In genomic region chr2:134338180-134338579, GRCh38 we compare ENCODE assay signal across 30 cellular contexts.
DNase-seq lines count a peak whose midpoint lies in the region; ATAC-seq and TF ChIP-seq lines count a peak whose summit lies in the region.
"Had no signal": no experiment of that assay in that cellular context is flagged by ENCODE, and none has a peak within 500 bp of the region (broad histone marks: within the 10 kb centered on the region; RNA-seq: fewer than 3 reads in every experiment).

No MANE protein-coding gene starts in this region.

- H3K27me3 ChIP-seq in adipocyte (replicated peaks; ENCODE audit: control insufficient read depth, insufficient read depth, low read length) (no peaks in the 10 kb centered on the region), left lung (no peaks in the 10 kb centered on the region)
- H3K27me3 ChIP-seq: adrenal gland, body of pancreas, foreskin keratinocyte, heart left ventricle, testis had no signal

- H3K9ac ChIP-seq in adipocyte (ENCODE audit: low read length): peak overlapping the region; percentile 15

- H3K4me3 Mint-ChIP-seq in activated naive CD8-positive, alpha-beta T cell treated with anti-CD3 and anti-CD28 coated beads for 36 hours: no peak overlapping the region
- H3K4me3 Mint-ChIP-seq: activated T-cell treated with anti-CD3 and anti-CD28 coated beads, Interleukin-2, amount 50 U/mL, for 24 hours; CD8-positive, alpha-beta memory T cell had no signal

- intact Hi-C loops in Right ventricle myocardium inferior (cut with DNase I) (no loop called here), cardiac septum (cut with DNase I) (no loop called here), left lung (cut with DNase I) (no loop called here)

- H3K9me3 ChIP-seq in adipocyte (ENCODE audit: control insufficient read depth, low read length): no peaks in the 10 kb centered on the region
- no peaks in the 10 kb centered on the region for H3K9me3 ChIP-seq in left lung
- H3K9me3 ChIP-seq: adrenal gland, body of pancreas, heart left ventricle, psoas muscle, testis had no signal

- H3K9me3 Mint-ChIP-seq in activated naive CD8-positive, alpha-beta T cell treated with anti-CD3 and anti-CD28 coated beads for 36 hours: no peaks in the 10 kb centered on the region
- H3K9me3 Mint-ChIP-seq: activated T-cell treated with anti-CD3 and anti-CD28 coated beads, Interleukin-2, amount 50 U/mL, for 24 hours; CD8-positive, alpha-beta memory T cell had no signal

- H3K4me3 ChIP-seq in adipocyte (ENCODE audit: low read length) (peak overlapping the region; percentile 38), left lung (no peak overlapping the region)
- H3K4me3 ChIP-seq: adrenal gland, body of pancreas, heart left ventricle, psoas muscle, testis had no signal

- DNase-seq in Right ventricle myocardium inferior (ENCODE audit: missing footprints): no peak
- no peak for DNase-seq in cardiac septum (ENCODE audit: low spot score)
- no peak for DNase-seq in adipocyte (ENCODE audit: low read depth)
- DNase-seq in left lung: no peak
- DNase-seq in NCI-H1048 (lab: John Stamatoyannopoulos, UW): no peak
- DNase-seq in activated naive CD8-positive, alpha-beta T cell treated with anti-CD3 and anti-CD28 coated beads for 36 hours: no peak
- no peak for DNase-seq in GM20000 (ENCODE audit: low spot score)
- DNase-seq: 8988T; activated CD4-positive, alpha-beta T cell treated with anti-CD3 and anti-CD28 coated beads for 48 hours; activated naive CD4-positive, alpha-beta T cell; activated T-cell treated with anti-CD3 and anti-CD28 coated beads, Interleukin-2, amount 50 U/mL, for 24 hours; body of pancreas; CD8-positive, alpha-beta memory T cell; cerebellar nuclear complex; DMS 273 treated with DMSO at 0.1 percent for 48 hours; foreskin keratinocyte; NCI-H1105 treated with DMSO at 0.1 percent for 48 hours; NCI-H1930; NCI-H524; nucleus accumbens; stimulated activated naive CD4-positive, alpha-beta T cell treated with Interleukin-2 at 50 U/mL for 16 hours; testis had no signal

- H3K4me1 ChIP-seq in adipocyte (ENCODE audit: control insufficient read depth, insufficient read depth, low read length) (peaks cover 3% of the 10 kb centered on the region), left lung (peaks cover 0 to 19% of the 10 kb centered on the region in 2 donors)
- H3K4me1 ChIP-seq: body of pancreas, foreskin keratinocyte, psoas muscle had no signal

- no peak overlapping the region for H3K27ac Mint-ChIP-seq in activated naive CD8-positive, alpha-beta T cell treated with anti-CD3 and anti-CD28 coated beads for 36 hours
- H3K27ac Mint-ChIP-seq: activated T-cell treated with anti-CD3 and anti-CD28 coated beads, Interleukin-2, amount 50 U/mL, for 24 hours; CD8-positive, alpha-beta memory T cell had no signal

- H3K27me3 Mint-ChIP-seq in activated naive CD8-positive, alpha-beta T cell treated with anti-CD3 and anti-CD28 coated beads for 36 hours: no peaks in the 10 kb centered on the region
- H3K27me3 Mint-ChIP-seq: activated T-cell treated with anti-CD3 and anti-CD28 coated beads, Interleukin-2, amount 50 U/mL, for 24 hours; CD8-positive, alpha-beta memory T cell had no signal

- H3K27ac ChIP-seq in left lung: peak overlapping the region in 1 of 2 donors; percentile 58
- H3K27ac ChIP-seq: body of pancreas, epithelial cell of prostate, foreskin keratinocyte, psoas muscle, RWPE1, VCaP had no signal

- H3K36me3 Mint-ChIP-seq in activated naive CD8-positive, alpha-beta T cell treated with anti-CD3 and anti-CD28 coated beads for 36 hours: peaks cover 31% of the 10 kb centered on the region

- H3K36me3 ChIP-seq in adipocyte (ENCODE audit: control insufficient read depth, insufficient read depth, low read length, severe bottlenecking) (no peaks in the 10 kb centered on the region), left lung (no peaks in the 10 kb centered on the region)
- H3K36me3 ChIP-seq: adrenal gland had no signal

- TF ChIP-seq CTCF in left lung (IDR thresholded peaks at IDR 0.05) (no peak), GM20000 (IDR thresholded peaks at IDR 0.05; ENCODE audit: extremely low read depth, missing control alignments) (no peak)

- ATAC-seq in Right ventricle myocardium inferior: peak; percentile 51
- peak; percentile 33 for ATAC-seq in left lung
- ATAC-seq in GM21619 (IDR thresholded peaks at IDR 0.05; ENCODE audit: unreplicated experiment): no peak
- ATAC-seq: body of pancreas, foreskin keratinocyte, HepG2, psoas muscle had no signal

- H3K4me1 Mint-ChIP-seq in activated naive CD8-positive, alpha-beta T cell treated with anti-CD3 and anti-CD28 coated beads for 36 hours: peaks cover 5% of the 10 kb centered on the region
